ENCODE assay signal across 5 cellular contexts in genomic region chr18:10556251-10556650, GRCh38. TPM values are rescaled to one million over a fixed set of nuclear protein-coding genes. Genes with fewer than 3 reads are reported as not detected.
A peak's percentile ranks its signal among the peaks of the same experiment; 100 is the strongest.
DNase-seq lines count a peak whose midpoint lies in the region; ATAC-seq, FAIRE-seq and TF ChIP-seq lines count a peak whose summit lies in the region.
"Not testable (repeated sequence)": the region's sequence is repeated elsewhere in the genome, so short reads cannot be mapped to it uniquely, and the experiment has no call there.

No MANE protein-coding gene starts in this region.

- ATAC-seq in activated B cell treated with CpG ODN at 0.5 μM for 24 hours (ENCODE audit: low read depth) = not testable (repeated sequence)

- H3K27ac ChIP-seq in KMS-11 = peak overlapping the region; percentile 85
- not testable (repeated sequence) for H3K27ac ChIP-seq in spleen

- H3K27me3 Mint-ChIP-seq in activated B cell treated with CpG ODN at 0.5 μM for 24 hours = not testable (repeated sequence)

- not testable (repeated sequence) for H3K4me3 Mint-ChIP-seq in activated B cell treated with CpG ODN at 0.5 μM for 24 hours

- peaks cover 60% of the 10 kb centered on the region for H3K36me3 Mint-ChIP-seq in activated B cell treated with CpG ODN at 0.5 μM for 24 hours (ENCODE audit: low read depth)

- not testable (repeated sequence) for H3K79me2 ChIP-seq in KMS-11 (ENCODE audit: insufficient read depth, low read depth)

- not testable (repeated sequence) for H3K27me3 ChIP-seq in KMS-11 (ENCODE audit: insufficient read depth, low read depth); spleen (replicated peaks in 1 of 7)

- POLR2A ChIA-PET in activated B cell treated with CpG ODN at 0.5 μM for 24 hours (lab: Charles Lee) = not testable (repeated sequence)

- peak overlapping the region; percentile 31; the same call in 1 of the 2 replicates for H3K4me2 ChIP-seq in KMS-11

- H3K4me1 Mint-ChIP-seq in activated B cell treated with CpG ODN at 0.5 μM for 24 hours = peaks cover 13% of the 10 kb centered on the region

- FAIRE-seq in urothelium cell line (lab: Jason Lieb, UNC) = peak; percentile 77

- H3K9me3 Mint-ChIP-seq in activated B cell treated with CpG ODN at 0.5 μM for 24 hours = not testable (repeated sequence)

- not testable (repeated sequence) for DNase-seq in activated B cell treated with CpG ODN at 0.5 μM for 24 hours; urothelium cell line (ENCODE audit: low spot score)
- DNase-seq in activated effector memory CD4-positive, alpha-beta T cell treated with anti-CD3 and anti-CD28 coated beads, Interleukin-2, amount 50 U/mL, for 16 hours = peak; percentile 38
- peak; percentile 27 for DNase-seq in spleen

- peak overlapping the region; percentile 43; the same call in 1 of the 2 replicates for H3K9ac ChIP-seq in KMS-11

- H3K9me3 ChIP-seq in spleen = not testable (repeated sequence)

- not testable (repeated sequence) for H3K4me3 ChIP-seq in KMS-11 (IDR thresholded peaks at IDR 0.05; ENCODE audit: insufficient read depth, low read depth, low read length); spleen

- not testable (repeated sequence) for TF ChIP-seq POLR2A in spleen (IDR thresholded peaks at IDR 0.05)

- intact Hi-C loops in activated B cell treated with CpG ODN at 0.5 μM for 24 hours (cut with micrococcal nuclease) = not testable (repeated sequence)
- intact Hi-C loops in spleen (cut with DNase I; ENCODE audit: low total_unique reads) = loop anchor here (10.0 kb wide), 1 partner anchor 999 kb away; no protein-coding TSS in a partner anchor

- not testable (repeated sequence) for H4K20me1 ChIP-seq in KMS-11 (ENCODE audit: insufficient read depth)

- H2AFZ ChIP-seq in KMS-11 (ENCODE audit: low read depth) = not testable (repeated sequence)

- not testable (repeated sequence) for TF ChIP-seq CTCF in KMS-11 (conservative IDR thresholded peaks at IDR 0.05; ENCODE audit: low read depth, low read length); activated B cell treated with CpG ODN at 0.5 μM for 24 hours (IDR thresholded peaks at IDR 0.05); spleen (IDR thresholded peaks at IDR 0.05 in 8 of 11, conservative IDR thresholded peaks at IDR 0.05 in 3 of 11)

- WGBS in spleen, 5 donors = 90 to 98% (median 97%) methylated on average over 10 of the region's 10 CpGs

- H3K36me3 ChIP-seq in KMS-11 (ENCODE audit: insufficient read depth) = peaks cover 21% of the 10 kb centered on the region
- peaks cover 11 to 77% (median 53%) of the 10 kb centered on the region in 6 donors for H3K36me3 ChIP-seq in spleen

- peak overlapping the region; percentile 13 for H3K27ac Mint-ChIP-seq in activated B cell treated with CpG ODN at 0.5 μM for 24 hours

- CTCF ChIA-PET in activated B cell treated with CpG ODN at 0.5 μM for 24 hours (lab: Charles Lee) = not testable (repeated sequence)

- H3K4me1 ChIP-seq in KMS-11 (ENCODE audit: low read depth, poor library complexity, severe bottlenecking) (peaks cover 100% of the 10 kb centered on the region), spleen (peaks cover 0 to 13% (median 11%) of the 10 kb centered on the region in 6 donors)

RNA-seq across cellular contexts. Expression of gene NAPG, which starts 30.4 kb away (rescaled TPM):
- total RNA-seq in activated B cell treated with CpG ODN at 0.5 μM for 24 hours (24.5 and 33.3 TPM in 2 replicates), spleen (10 to 100 TPM; 26.9 to 44.8 (median 33.9) TPM)
- polyA plus RNA-seq in spleen = 10 to 100 TPM in 1 of 3 donors, 1 to 10 TPM in 2; 8.9 to 12.3 (median 9.4) TPM
